11 cellular contexts compared by ENCODE assay signal in the genomic region with DNA sequence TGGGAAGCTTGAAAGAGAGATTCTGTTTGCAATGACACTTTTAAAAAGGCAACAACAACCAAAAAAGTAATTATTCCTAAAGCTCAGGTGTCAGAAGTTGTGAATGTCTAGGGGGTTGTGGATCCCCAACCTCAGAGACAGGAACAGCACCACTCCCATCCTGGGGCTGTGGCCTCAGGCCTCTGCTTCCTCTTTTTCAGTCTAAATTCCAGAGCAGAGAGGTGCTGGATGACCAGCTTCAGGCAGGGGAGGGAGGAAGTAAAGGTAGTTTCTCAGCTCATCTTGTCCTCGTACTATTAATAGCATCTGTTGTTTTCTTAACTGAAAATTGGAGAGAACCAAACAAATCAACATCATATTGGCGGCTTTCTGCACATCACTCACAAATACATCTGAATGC. TPM values are rescaled to one million over a fixed set of nuclear protein-coding genes. Genes with fewer than 3 reads are reported as not detected.
DNase-seq lines count a peak whose midpoint lies in the region; ATAC-seq and TF ChIP-seq lines count a peak whose summit lies in the region.
"Had no signal": no experiment of that assay in that cellular context is flagged by ENCODE, and none has a peak within 500 bp of the region (broad histone marks: within the 10 kb centered on the region; RNA-seq: fewer than 3 reads in every experiment).

No MANE protein-coding gene starts in this region.

- H3K4me3 ChIP-seq in GM23338 (peak overlapping the region; percentile 15; the same call in 1 of the 2 replicates), skeletal muscle tissue (ENCODE audit: low read length in 3 of 3) (no peak overlapping the region)

- no peaks in the 10 kb centered on the region for H3K9me3 ChIP-seq in skeletal muscle tissue (ENCODE audit: control insufficient read depth in 3 of 3, low read length in 3 of 3)

- H3K27ac Mint-ChIP-seq in GM23338 (no peak overlapping the region), chondrocyte (ENCODE audit: unreplicated experiment) (peak overlapping the region; percentile 59), nephron progenitor cell (no peak overlapping the region)
- H3K27ac Mint-ChIP-seq: natural killer cell treated with Interleukin-12 subunit alpha and Interleukin-12 subunit beta and Interleukin-15 and Interleukin-18, amount 100 ng/mL, for 72 hours had no signal

- H2AFZ ChIP-seq in GM23338 = no peak overlapping the region

- H3K27me3 ChIP-seq in GM23338 (ENCODE audit: insufficient read depth) = peaks cover 3% of the 10 kb centered on the region
- H3K27me3 ChIP-seq in skeletal muscle tissue (ENCODE audit: control insufficient read depth in 3 of 3, insufficient read depth in 3 of 3, low read length in 3 of 3) = peaks cover 0 to 5% (median 0%) of the 10 kb centered on the region in 3 donors

- H3K36me3 Mint-ChIP-seq in GM23338 (ENCODE audit: low read depth) (no peaks in the 10 kb centered on the region), chondrocyte (ENCODE audit: low read depth) (no peaks in the 10 kb centered on the region), nephron progenitor cell (ENCODE audit: low read depth) (no peaks in the 10 kb centered on the region)
- H3K36me3 Mint-ChIP-seq: natural killer cell treated with Interleukin-12 subunit alpha and Interleukin-12 subunit beta and Interleukin-15 and Interleukin-18, amount 100 ng/mL, for 72 hours had no signal

- no peaks in the 10 kb centered on the region for H3F3A ChIP-seq in GM23338 (replicated peaks; ENCODE audit: low read depth)

- ATAC-seq in GM23338 = peak; percentile 44
- ATAC-seq in GM19395 (IDR thresholded peaks at IDR 0.05; ENCODE audit: unreplicated experiment) = no peak
- ATAC-seq: natural killer cell treated with Interleukin-12 subunit alpha and Interleukin-12 subunit beta and Interleukin-15 and Interleukin-18, amount 100 ng/mL, for 72 hours had no signal

- no peaks in the 10 kb centered on the region for H3K79me2 ChIP-seq in GM23338 (replicated peaks; ENCODE audit: insufficient read depth)

- H3K27ac ChIP-seq in GM23338 (ENCODE audit: low read depth) (no peak overlapping the region), skeletal muscle tissue (ENCODE audit: low read depth, low read length) (peak overlapping the region; percentile 16)

- no peak for TF ChIP-seq CTCF in GM23338 (conservative IDR thresholded peaks at IDR 0.05; ENCODE audit: low read depth in 2 of 2)
- no peak for TF ChIP-seq CTCF in chondrocyte (IDR thresholded peaks at IDR 0.05)
- no peak for TF ChIP-seq CTCF in nephron progenitor cell (IDR thresholded peaks at IDR 0.05)

- H3K4me1 Mint-ChIP-seq in GM23338 = peaks cover 26% of the 10 kb centered on the region
- H3K4me1 Mint-ChIP-seq in chondrocyte (ENCODE audit: low read depth) = peaks cover 78% of the 10 kb centered on the region
- H3K4me1 Mint-ChIP-seq in nephron progenitor cell = no peaks in the 10 kb centered on the region

- H3K9me2 ChIP-seq in GM23338 (ENCODE audit: insufficient read depth) = peaks cover 11% of the 10 kb centered on the region

- no peaks in the 10 kb centered on the region for H3K36me3 ChIP-seq in GM23338 (ENCODE audit: insufficient read depth)
- H3K36me3 ChIP-seq in skeletal muscle tissue (ENCODE audit: control insufficient read depth in 3 of 3, insufficient read depth in 3 of 3, low read length in 3 of 3) = no peaks in the 10 kb centered on the region

- H3K9ac ChIP-seq in skeletal muscle tissue (ENCODE audit: low read depth in 1 of 3, low read length in 3 of 3) = no peak overlapping the region

- no peak overlapping the region for H3K4me3 Mint-ChIP-seq in GM23338
- H3K4me3 Mint-ChIP-seq in chondrocyte (ENCODE audit: unreplicated experiment) = no peak overlapping the region
- no peak overlapping the region for H3K4me3 Mint-ChIP-seq in nephron progenitor cell
- H3K4me3 Mint-ChIP-seq: natural killer cell treated with Interleukin-12 subunit alpha and Interleukin-12 subunit beta and Interleukin-15 and Interleukin-18, amount 100 ng/mL, for 72 hours had no signal

- DNase-seq in GM23338 (ENCODE audit: low spot score) = peak; percentile 35
- peak; percentile 26 to 61 for DNase-seq in NOMO-1 (lab: John Stamatoyannopoulos, UW; ENCODE audit: unreplicated experiment in 2 of 2)
- no peak for DNase-seq in chondrocyte (ENCODE audit: low spot score)
- no peak for DNase-seq in effector CD8-positive, alpha-beta T cell (lab: John Stamatoyannopoulos, UW)
- DNase-seq in nephron progenitor cell = no peak
- DNase-seq in stimulated activated CD4-positive, alpha-beta T cell treated with anti-CD3 and anti-CD28 coated beads, Interleukin-12 subunit alpha, Interleukin-12 subunit beta, amount 100 ng/mL, for 4 hours = no peak
- DNase-seq: DMS79 treated with DMSO at 0.1 percent for 48 hours, NCI-H2081 treated with DMSO at 0.1 percent for 48 hours had no signal

- peak overlapping the region; percentile 49 for H3K4me2 ChIP-seq in GM23338

- H3K9me3 Mint-ChIP-seq in GM23338 = no peaks in the 10 kb centered on the region
- no peaks in the 10 kb centered on the region for H3K9me3 Mint-ChIP-seq in chondrocyte (ENCODE audit: low read depth)
- H3K9me3 Mint-ChIP-seq in nephron progenitor cell = no peaks in the 10 kb centered on the region
- H3K9me3 Mint-ChIP-seq: natural killer cell treated with Interleukin-12 subunit alpha and Interleukin-12 subunit beta and Interleukin-15 and Interleukin-18, amount 100 ng/mL, for 72 hours had no signal

- no peaks in the 10 kb centered on the region for H4K20me1 ChIP-seq in GM23338 (replicated peaks; ENCODE audit: insufficient read depth)

- H3K4me1 ChIP-seq in GM23338 (ENCODE audit: insufficient read depth) (peaks cover 26% of the 10 kb centered on the region), skeletal muscle tissue (ENCODE audit: control insufficient read depth in 3 of 3, insufficient read depth in 3 of 3, low read length in 3 of 3) (peaks cover 7 to 22% (median 10%) of the 10 kb centered on the region in 3 donors)

- H3K27me3 Mint-ChIP-seq in GM23338 (ENCODE audit: insufficient read depth, low read depth, poor library complexity) (peaks cover 4% of the 10 kb centered on the region), chondrocyte (ENCODE audit: low read depth) (no peaks in the 10 kb centered on the region), nephron progenitor cell (ENCODE audit: low read depth, poor library complexity) (peaks cover 45% of the 10 kb centered on the region)

TF ChIP-seq in GM23338, 12 proteins besides CTCF, POLR2A, EP300 and RAD21 (continues in another document):
- TF ChIP-seq STAT1 (IDR thresholded peaks at IDR 0.05; ENCODE audit: unreplicated experiment) (no peak), EZH2phosphoT487 (IDR thresholded peaks at IDR 0.05; ENCODE audit: unreplicated experiment) (no peak), JUNB (IDR thresholded peaks at IDR 0.05; ENCODE audit: unreplicated experiment) (no peak)

RNA-seq across cellular contexts. Expression of a gene that starts 8.3 kb away (rescaled TPM):
- 0.50 and 1.5 TPM in 2 replicates for total RNA-seq in GM23338 (2014; rRNA removed; shearing (Covaris generic))
- polyA plus RNA-seq in GM23338 (2016; fragmentation: Nextera tagmentation; extraction: Ambion mirVana) = 0.18 and 0.23 TPM in 2 replicates
- total RNA-seq in chondrocyte (43.1 to 49.0 TPM (median 48.7 TPM) in 3 replicates), skeletal muscle tissue (32.9 TPM)

Comparison
In these comparisons a context has a peak if more than half of its experiments do, and no peak if none do; other contexts are left out.
1. DNase-seq: peak in GM23338 (single experiment) and NOMO-1 (2 of 2); none in chondrocyte (single experiment), effector CD8-positive, alpha-beta T cell (single experiment), nephron progenitor cell (single experiment) and stimulated activated CD4-positive, alpha-beta T cell treated with anti-CD3 and anti-CD28 coated beads, Interleukin-12 subunit alpha, Interleukin-12 subunit beta, amount 100 ng/mL, for 4 hours (single experiment).
2. RNA of a gene that starts 8.3 kb away (total RNA-seq): 43.1 to 49.0 TPM in chondrocyte and 32.9 TPM in skeletal muscle tissue (single experiment); 0.50 to 1.5 TPM in GM23338; every median in the first group is over 10 times any median in the second.